In the genomic region with DNA sequence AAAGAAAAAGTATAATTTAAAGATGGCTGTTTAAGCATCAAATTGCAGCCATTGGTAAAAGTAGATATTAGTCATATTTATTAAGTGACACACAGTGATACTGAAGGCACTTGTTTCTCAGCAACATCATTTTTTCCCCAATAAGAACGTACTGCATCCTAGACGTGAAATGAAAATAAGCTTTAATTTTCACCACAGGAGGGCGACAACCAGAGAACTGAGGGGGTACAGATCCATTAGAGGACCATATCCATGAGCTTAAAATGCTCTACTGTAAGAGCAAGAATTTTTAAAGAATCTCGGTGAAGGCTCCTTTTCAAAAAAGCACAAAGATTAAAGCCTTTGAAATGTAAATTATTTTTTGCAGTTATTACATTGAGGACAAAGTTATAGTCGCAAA, we compare ENCODE assay signal across 14 cellular contexts. TPM values are rescaled to one million over a fixed set of nuclear protein-coding genes. Genes with fewer than 3 reads are reported as not detected.
A peak's percentile ranks its signal among the peaks of the same experiment; 100 is the strongest.
DNase-seq lines count a peak whose midpoint lies in the region; ATAC-seq, FAIRE-seq and TF ChIP-seq lines count a peak whose summit lies in the region.
"Had no signal": no experiment of that assay in that cellular context is flagged by ENCODE, and none has a peak within 500 bp of the region (broad histone marks: within the 10 kb centered on the region; RNA-seq: fewer than 3 reads in every experiment).

No MANE protein-coding gene starts in this region.

- no peaks in the 10 kb centered on the region for H3K36me3 ChIP-seq in H1 (ENCODE audit: control insufficient read depth in 2 of 4, insufficient read depth in 4 of 4, low read length in 3 of 4)
- H3K36me3 ChIP-seq in smooth muscle cell (ENCODE audit: low read depth) = no peaks in the 10 kb centered on the region

- no peak overlapping the region for H4K5ac ChIP-seq in H1 (ENCODE audit: insufficient read length, low read depth, low read length)

- H3K23me2 ChIP-seq in H1 (ENCODE audit: low read depth, low read length) = no peaks in the 10 kb centered on the region

- no peak for ATAC-seq in HG03460 (IDR thresholded peaks at IDR 0.05; ENCODE audit: unreplicated experiment)
- ATAC-seq: activated CD8-positive, alpha-beta memory T cell treated with anti-CD3 and anti-CD28 coated beads, Interleukin-2, amount 10 ng/mL, durations not matched to agents 7 days and 5 days; right cardiac atrium; T-cell had no signal

- TF ChIP-seq EP300 in H1 (IDR thresholded peaks at IDR 0.05; ENCODE audit: borderline replicate concordance in 1 of 2, low read depth in 2 of 2, low read length in 2 of 2) = no peak

- no peak overlapping the region for H3K4ac ChIP-seq in H1 (replicated peaks; ENCODE audit: insufficient read length, low read depth, low read length)

- H2BK20ac ChIP-seq in H1 (ENCODE audit: low read length) = no peak overlapping the region

- no peak overlapping the region for H2BK12ac ChIP-seq in H1 (ENCODE audit: low read depth, low read length)

- CTCF ChIA-PET in GM10248 (lab: Yijun Ruan, JAX) = interaction anchor here (1.0 to 1.6 kb wide), 5 partner anchors 10 to 25 kb away, joined by 3 to 5 read pairs (median 4); no protein-coding TSS in a partner anchor
- CTCF ChIA-PET in H1 (lab: Charles Lee; ENCODE audit: partially characterized antibody) = interaction anchor here (2.0 kb wide), 1 partner anchor 11 kb away, joined by 8 read pairs; no protein-coding TSS in a partner anchor

- peak; percentile 16 to 27; a peak in 2 of 4 replicates for TF ChIP-seq RAD21 in H1 (IDR thresholded peaks at IDR 0.05 in 1 of 2, conservative IDR thresholded peaks at IDR 0.05 in 1 of 2; ENCODE audit: low read depth in 2 of 2, low read length in 2 of 2)

- H3K9ac ChIP-seq in H1 (replicated peaks in 1 of 4; ENCODE audit: extremely low read depth in 1 of 4, low read depth in 3 of 4, low read length in 3 of 4) (no peak overlapping the region), smooth muscle cell (ENCODE audit: low read depth) (no peak overlapping the region)

- no peak overlapping the region for H2AFZ ChIP-seq in H1 (ENCODE audit: low read length)
- no peak overlapping the region for H2AFZ ChIP-seq in smooth muscle cell (ENCODE audit: low read depth)

- H3K79me2 ChIP-seq in H1 (ENCODE audit: control insufficient read depth in 1 of 2, insufficient read depth in 2 of 2, low read length in 2 of 2) (no peaks in the 10 kb centered on the region), smooth muscle cell (ENCODE audit: low read depth) (no peaks in the 10 kb centered on the region)

- H4K20me1 ChIP-seq in H1 (replicated peaks in 1 of 2; ENCODE audit: control insufficient read depth in 1 of 2, insufficient read depth in 2 of 2, low read length in 2 of 2) (no peaks in the 10 kb centered on the region), smooth muscle cell (ENCODE audit: low read depth) (no peaks in the 10 kb centered on the region)

- TF ChIP-seq POLR2A in H1 (IDR thresholded peaks at IDR 0.05; ENCODE audit: control extremely low read depth in 1 of 2, low read depth in 2 of 2, low read length in 2 of 2) (no peak), GM12892 (IDR thresholded peaks at IDR 0.05; ENCODE audit: low read depth, low read length) (no peak)

- FAIRE-seq in H1 (lab: Jason Lieb, UNC) (no peak), GM12892 (lab: Jason Lieb, UNC) (no peak)

- H3K27me3 ChIP-seq in H1 (replicated peaks in 1 of 4; ENCODE audit: control insufficient read depth in 3 of 4, extremely low read depth in 1 of 4, insufficient read depth in 3 of 4, low read length in 3 of 4) = peaks cover 0 to 1% (median 0%) of the 10 kb centered on the region in 4 experiments; a peak in 1 of 7 replicates
- peaks cover 7% of the 10 kb centered on the region for H3K27me3 ChIP-seq in smooth muscle cell (ENCODE audit: low read depth)

- H3K4me1 ChIP-seq in H1 (replicated peaks in 1 of 4; ENCODE audit: control insufficient read depth in 3 of 4, insufficient read depth in 4 of 4, low read length in 3 of 4) (no peaks in the 10 kb centered on the region), smooth muscle cell (ENCODE audit: low read depth) (no peaks in the 10 kb centered on the region)

- no peak overlapping the region for H3K23ac ChIP-seq in H1 (ENCODE audit: insufficient read length)

- TF ChIP-seq CTCF in GM10248 (IDR thresholded peaks at IDR 0.05; ENCODE audit: control extremely low read depth, extremely low read depth, low read depth, missing control alignments) = peak; percentile 3
- peak; percentile 47 for TF ChIP-seq CTCF in LNCAP (IDR thresholded peaks at IDR 0.05)
- peak in 2 of 3 experiments; percentile 22 to 23; a peak in 2 of 4 replicates for TF ChIP-seq CTCF in H1 (IDR thresholded peaks at IDR 0.05; ENCODE audit: control extremely low read depth in 1 of 3, insufficient read depth in 1 of 3, low read depth in 1 of 3, low read length in 3 of 3)
- TF ChIP-seq CTCF in retinal pigment epithelial cell (conservative IDR thresholded peaks at IDR 0.05; ENCODE audit: low read depth, low read length) = peak; percentile 19
- no peak for TF ChIP-seq CTCF in smooth muscle cell (IDR thresholded peaks at IDR 0.05; ENCODE audit: borderline replicate concordance, insufficient read depth, poor library complexity, severe bottlenecking)

- no peak overlapping the region for H4K91ac ChIP-seq in H1 (replicated peaks; ENCODE audit: insufficient read length, low read length)

- H3K18ac ChIP-seq in H1 (ENCODE audit: extremely low read depth, low read length) = no peak overlapping the region

- H3K9me3 ChIP-seq in H1 (ENCODE audit: insufficient read depth in 2 of 2, low read depth in 1 of 2, low read length in 1 of 2) (no peaks in the 10 kb centered on the region), smooth muscle cell (replicated peaks; ENCODE audit: low read depth) (no peaks in the 10 kb centered on the region)

- H3K27ac ChIP-seq in H1 (ENCODE audit: low read depth, low read length) (no peak overlapping the region), smooth muscle cell (ENCODE audit: low read depth) (no peak overlapping the region)

- POLR2A ChIA-PET in GM10248 (lab: Yijun Ruan, JAX) (no interaction called here), H1 (lab: Charles Lee; ENCODE audit: partially characterized antibody) (no interaction called here)

- no peak overlapping the region for H3K56ac ChIP-seq in H1 (replicated peaks; ENCODE audit: insufficient read length, low read depth, low read length)

- no peak overlapping the region for H3K4me2 ChIP-seq in H1 (ENCODE audit: insufficient read depth in 1 of 2, low read depth in 2 of 2, low read length in 2 of 2)
- no peak overlapping the region for H3K4me2 ChIP-seq in smooth muscle cell

- no peaks in the 10 kb centered on the region for H3K79me1 ChIP-seq in H1 (ENCODE audit: low read depth, low read length)

- H3K4me3 ChIP-seq in H1 (ENCODE audit: extremely low read depth in 1 of 4, insufficient read depth in 2 of 4, low read depth in 3 of 4, low read length in 4 of 4) (no peak overlapping the region), retinal pigment epithelial cell (ENCODE audit: low read length) (no peak overlapping the region), smooth muscle cell (no peak overlapping the region)

- 53% methylated on average over 5 of the region's 5 CpGs; no CpG with 5 or more reads in 1 of the 2 experiments for WGBS in H1 (ENCODE audit: extremely low coverage in 1 of 2, insufficient coverage in 1 of 2, insufficient read length in 1 of 2, insufficient replicate concordance in 2 of 2, low coverage in 1 of 2, low lambda C conversion rate in 2 of 2, missing lambda C conversion rate in 1 of 2), 2 experiments
- 51% methylated on average over 5 of the region's 5 CpGs for WGBS in smooth muscle cell (ENCODE audit: low lambda C conversion rate)

- no peak overlapping the region for H3K14ac ChIP-seq in H1 (ENCODE audit: insufficient read length)

- no peak overlapping the region for H4K8ac ChIP-seq in H1 (ENCODE audit: extremely low read depth, insufficient read depth, low read length)

- H2BK120ac ChIP-seq in H1 (replicated peaks; ENCODE audit: low read depth, low read length) = no peak overlapping the region

- no peaks in the 10 kb centered on the region for H3F3A ChIP-seq in smooth muscle cell (ENCODE audit: low read depth)

- H2BK5ac ChIP-seq in H1 (ENCODE audit: low read depth, low read length) = no peak overlapping the region

- H2AK5ac ChIP-seq in H1 (ENCODE audit: low read depth, low read length) = no peak overlapping the region

- H2BK15ac ChIP-seq in H1 (ENCODE audit: low read length) = no peak overlapping the region

- DNase-seq in GM10248 (ENCODE audit: extremely low spot score) (no peak), H1 (ENCODE audit: low read depth in 1 of 2, low spot score in 2 of 2) (no peak), retinal pigment epithelial cell (ENCODE audit: low read depth) (no peak), GM12892 (ENCODE audit: insufficient read length) (no peak), smooth muscle cell (lab: John Stamatoyannopoulos, UW; ENCODE audit: unreplicated experiment) (no peak)
- DNase-seq: activated CD8-positive, alpha-beta memory T cell treated with anti-CD3 and anti-CD28 coated beads, Interleukin-2, amount 10 ng/mL, durations not matched to agents 7 days and 5 days; mammary epithelial cell; MM.1S; NCI-H69; right cardiac atrium; T-cell had no signal

TF ChIP-seq in H1, 55 proteins besides CTCF, POLR2A, EP300 and RAD21 (continues in another document):
- TF ChIP-seq GTF2F1 (IDR thresholded peaks at IDR 0.05; ENCODE audit: borderline replicate concordance, low read depth, low read length) = no peak

RNA-seq across cellular contexts. Expression of gene FRG1, which starts 33.4 kb away (rescaled TPM):
- 31.8 and 35.5 TPM in 2 replicates for total RNA-seq in H1 (2021; fragmentation: NEBNext Ultra II Directional; extraction: Animal tissue kit (Norgen Biotek cat#: 25700))
- polyA plus RNA-seq in H1 (2011; rRNA removed) (5.0 and 6.2 TPM in 2 replicates), smooth muscle cell (34.8 and 39.2 TPM in 2 replicates)
- polyA plus RNA-seq in H1 (2011; cell fraction: cytosol; rRNA removed) = 16.6 TPM
- polyA plus RNA-seq in H1 (2011; cell fraction: nucleus; rRNA removed) = 3.4 TPM
- 21.6 to 34.2 TPM (median 24.6 TPM) in 4 replicates for polyA plus RNA-seq in H1 (2012, experiment 1 of 2)
- 5.6 TPM for polyA plus RNA-seq in H1 (2012, experiment 2 of 2)
- polyA plus RNA-seq in H1 (2013, experiment 1 of 2) = 85.6 TPM
- 80.9 TPM for polyA plus RNA-seq in H1 (2013, experiment 2 of 2)
- polyA minus RNA-seq in H1 (2011; rRNA and poly(A)+ RNA removed) = 2.7 and 3.5 TPM in 2 replicates
- 4.7 TPM for polyA minus RNA-seq in H1 (2011; cell fraction: cytosol; rRNA and poly(A)+ RNA removed)
- 4.2 TPM for polyA minus RNA-seq in H1 (2011; cell fraction: nucleus; rRNA and poly(A)+ RNA removed)
- 90.5 TPM for polyA plus RNA-seq in GM12892 (2012; ENCODE audit: missing spikeins)
- 43.6 and 57.8 TPM in 2 replicates for total RNA-seq in smooth muscle cell

RNA-seq across cellular contexts. Expression of gene FRG2, which starts 53.0 kb away (rescaled TPM):
- total RNA-seq in H1 (2021; fragmentation: NEBNext Ultra II Directional; extraction: Animal tissue kit (Norgen Biotek cat#: 25700)) = not detected in 2 replicates
- not detected in 2 replicates for polyA plus RNA-seq in H1 (2011; rRNA removed)
- not detected for polyA plus RNA-seq in H1 (2011; cell fraction: cytosol; rRNA removed)
- polyA plus RNA-seq in H1 (2011; cell fraction: nucleus; rRNA removed) = not detected
- polyA plus RNA-seq in H1 (2012, experiment 1 of 2) = not detected in 4 replicates
- polyA plus RNA-seq in H1 (2012, experiment 2 of 2) = not detected
- not detected for polyA plus RNA-seq in H1 (2013, experiment 1 of 2)
- not detected for polyA plus RNA-seq in H1 (2013, experiment 2 of 2)
- not detected in 2 replicates for polyA minus RNA-seq in H1 (2011; rRNA and poly(A)+ RNA removed)
- polyA minus RNA-seq in H1 (2011; cell fraction: cytosol; rRNA and poly(A)+ RNA removed) = not detected
- polyA minus RNA-seq in H1 (2011; cell fraction: nucleus; rRNA and poly(A)+ RNA removed) = not detected
- 0.64 TPM for polyA plus RNA-seq in GM12892 (2012; ENCODE audit: missing spikeins)
- not detected in 2 replicates for total RNA-seq in smooth muscle cell
- polyA plus RNA-seq in smooth muscle cell = not detected in 2 replicates
- total RNA-seq: activated CD8-positive, alpha-beta memory T cell treated with anti-CD3 and anti-CD28 coated beads, Interleukin-2, amount 10 ng/mL, durations not matched to agents 7 days and 5 days; astrocyte; mammary epithelial cell; right cardiac atrium; T-cell had no signal
- polyA plus RNA-seq: mammary epithelial cell, right cardiac atrium had no signal
